In the genomic region with DNA sequence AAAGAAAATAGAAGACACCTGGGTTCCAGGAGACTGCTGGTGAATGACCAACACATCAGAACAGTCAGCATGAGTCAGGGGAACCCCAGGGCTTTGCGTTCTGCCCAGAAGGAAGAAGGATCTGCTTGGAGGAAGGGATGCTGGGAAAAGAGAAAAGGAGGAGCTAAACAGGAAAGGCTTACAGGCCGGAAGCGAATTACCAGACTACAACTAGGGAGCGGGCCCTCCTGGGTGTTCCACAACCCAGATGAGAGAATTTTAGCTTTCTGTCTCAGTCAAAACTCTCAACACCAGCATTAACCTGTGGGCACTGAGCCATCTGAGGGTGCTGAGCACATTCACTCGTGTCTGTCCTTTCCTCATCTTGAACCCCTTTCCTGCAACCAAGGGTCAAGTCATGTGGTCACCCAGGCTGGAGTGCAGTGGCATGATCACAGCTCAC, we compare ENCODE assay signal across 10 cellular contexts. TPM values are rescaled to one million over a fixed set of nuclear protein-coding genes. Genes with fewer than 3 reads are reported as not detected.
A peak's percentile ranks its signal among the peaks of the same experiment; 100 is the strongest.
DNase-seq lines count a peak whose midpoint lies in the region; TF ChIP-seq lines count a peak whose summit lies in the region.
"Had no signal": no experiment of that assay in that cellular context is flagged by ENCODE, and none has a peak within 500 bp of the region (broad histone marks: within the 10 kb centered on the region; RNA-seq: fewer than 3 reads in every experiment).

No MANE protein-coding gene starts in this region.

- no peaks in the 10 kb centered on the region for H3K27me3 ChIP-seq in muscle layer of colon (ENCODE audit: control insufficient read depth in 1 of 2, insufficient read depth in 2 of 2, low read length in 2 of 2)
- H3K27me3 ChIP-seq in suprapubic skin = no peaks in the 10 kb centered on the region

- in situ Hi-C loops in astrocyte of the cerebellum (cut with HindIII; ENCODE audit: low sequenced_read_pairs) = no loop called here

- H3K36me3 ChIP-seq in muscle layer of colon (ENCODE audit: insufficient read depth, low read length) (peaks cover 11% of the 10 kb centered on the region), suprapubic skin (no peaks in the 10 kb centered on the region)

- TF ChIP-seq POLR2A in suprapubic skin (IDR thresholded peaks at IDR 0.05) = no peak

- H3K4me1 ChIP-seq in muscle layer of colon (ENCODE audit: insufficient read depth, low read length) (peaks cover 83% of the 10 kb centered on the region), suprapubic skin (peaks cover 47% of the 10 kb centered on the region)

- H3K27ac ChIP-seq in muscle layer of colon (ENCODE audit: low read depth, low read length) = peak overlapping the region; percentile 0
- no peak overlapping the region for H3K27ac ChIP-seq in suprapubic skin
- H3K27ac ChIP-seq: HL-60, VCaP had no signal

- DNase-seq in AG08396 (ENCODE audit: low spot score) (peak; percentile 67), HK-2 (ENCODE audit: unreplicated experiment) (peak; percentile 76), astrocyte of the cerebellum (ENCODE audit: low read depth) (peak; percentile 79), OCI-M2 (lab: John Stamatoyannopoulos, UW; ENCODE audit: unreplicated experiment) (no peak), hypothalamus (lab: John Stamatoyannopoulos, UW) (no peak), GF-D8 (lab: John Stamatoyannopoulos, UW) (no peak), suprapubic skin (ENCODE audit: low spot score in 2 of 2) (no peak)

- TF ChIP-seq CTCF in astrocyte of the cerebellum (IDR thresholded peaks at IDR 0.05; ENCODE audit: low read depth, low read length, missing control alignments) = no peak
- TF ChIP-seq CTCF in suprapubic skin (IDR thresholded peaks at IDR 0.05) = no peak

- no peaks in the 10 kb centered on the region for H3K9me3 ChIP-seq in muscle layer of colon (ENCODE audit: low read length)
- H3K9me3 ChIP-seq in suprapubic skin = no peaks in the 10 kb centered on the region

- H3K4me3 ChIP-seq in astrocyte of the cerebellum (ENCODE audit: low read depth, low read length) (no peak overlapping the region), muscle layer of colon (ENCODE audit: low read depth in 1 of 2, low read length in 2 of 2) (no peak overlapping the region), suprapubic skin (no peak overlapping the region)

- TF ChIP-seq EP300 in suprapubic skin (IDR thresholded peaks at IDR 0.05) = no peak

- H3K9ac ChIP-seq in muscle layer of colon (ENCODE audit: low read length) = no peak overlapping the region

- WGBS in suprapubic skin = 83% methylated on average over 5 of the region's 5 CpGs

RNA-seq across cellular contexts. Expression of a gene that starts 19.2 kb away (rescaled TPM):
- 10 to 100 TPM in 3 of 4 donors, 1 to 10 TPM in 1; 9.0 to 38.0 (median 23.5) TPM for total RNA-seq in suprapubic skin

Comparison
In these comparisons a context has a peak if more than half of its experiments do, and no peak if none do; other contexts are left out.
1. DNase-seq: peak in AG08396 (single experiment), HK-2 (single experiment) and astrocyte of the cerebellum (single experiment); none in OCI-M2 (single experiment), hypothalamus (0 of 51), GF-D8 (single experiment) and suprapubic skin (0 of 2).